ENCODE assay signal across 8 cellular contexts in the genomic region with DNA sequence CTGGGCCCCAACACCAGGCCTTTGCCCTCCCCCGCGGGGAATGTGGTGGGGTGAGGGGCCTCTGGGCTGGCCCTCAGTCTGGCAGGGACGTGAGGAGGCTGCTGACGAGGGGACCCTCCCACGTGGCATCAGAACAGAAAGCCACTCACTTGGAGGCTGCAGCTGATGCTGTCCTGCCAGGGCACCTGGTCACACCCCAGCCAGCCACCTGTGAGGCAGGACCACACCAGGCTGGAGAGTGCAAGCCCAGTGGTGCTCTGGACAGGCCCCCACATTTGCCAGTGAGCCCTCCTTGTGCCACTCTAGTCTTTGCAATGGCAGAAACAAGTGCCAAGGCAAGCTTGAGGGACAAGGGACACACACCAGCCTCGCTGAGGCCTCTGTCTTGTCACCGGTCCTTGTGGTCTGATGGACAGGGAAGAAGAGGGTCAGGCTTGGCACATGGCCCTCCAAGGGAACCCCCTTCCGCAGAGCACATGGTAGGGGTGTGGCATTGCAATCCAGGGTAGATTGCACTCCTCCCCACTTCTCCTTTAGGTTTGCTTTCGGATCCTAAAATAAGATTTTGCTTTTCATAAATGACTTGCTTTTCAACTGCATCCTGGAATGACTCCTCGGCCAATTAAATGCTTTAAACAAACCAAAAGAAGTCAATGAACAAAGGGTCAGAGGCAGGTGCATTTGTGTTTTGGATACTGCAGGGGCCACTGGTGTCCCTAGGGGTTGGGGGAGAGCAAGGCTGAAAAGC. TPM values are rescaled to one million over a fixed set of nuclear protein-coding genes. Genes with fewer than 3 reads are reported as not detected.
DNase-seq lines count a peak whose midpoint lies in the region; ATAC-seq and TF ChIP-seq lines count a peak whose summit lies in the region.

No MANE protein-coding gene starts in this region.

- TF ChIP-seq CTCF in testis (IDR thresholded peaks at IDR 0.05): no peak

- H3K4me1 Mint-ChIP-seq in immature natural killer cell: peaks cover 93 to 96% of the 10 kb centered on the region in 2 donors

- H3K9me3 Mint-ChIP-seq in immature natural killer cell: no peaks in the 10 kb centered on the region

- WGBS in testis, 2 donors: 72 to 79% methylated on average over 6 to 10 of the region's 10 CpGs

- DNase-seq in immature natural killer cell (no peak), NCI-H1694 treated with DMSO at 0.1 percent for 48 hours (lab: John Stamatoyannopoulos, UW) (no peak), testis (no peak), NCI-H1105 treated with DMSO at 0.1 percent for 48 hours (lab: John Stamatoyannopoulos, UW) (no peak)
- no peak for DNase-seq in activated CD4-positive, CD25-positive, alpha-beta regulatory T cell treated with anti-CD3 and anti-CD28 coated beads, Interleukin-2, amount 50 U/mL, for 72 hours

- no peaks in the 10 kb centered on the region for H3K36me3 ChIP-seq in testis (ENCODE audit: low read depth, missing control alignments)

- ATAC-seq in GM18505 (IDR thresholded peaks at IDR 0.05; ENCODE audit: unreplicated experiment) (peak; percentile 48), GM21447 (IDR thresholded peaks at IDR 0.05; ENCODE audit: unreplicated experiment) (peak; percentile 48), HG03571 (IDR thresholded peaks at IDR 0.05; ENCODE audit: unreplicated experiment) (peak; percentile 61)

- H3K4me3 Mint-ChIP-seq in immature natural killer cell: peak overlapping the region in 4 of 5 donors; percentile 29 to 75 (median 65)

- H3K27ac ChIP-seq in testis: no peak overlapping the region

- peaks cover 0 to 4% (median 3%) of the 10 kb centered on the region in 3 donors for H3K36me3 Mint-ChIP-seq in immature natural killer cell

- H3K4me3 ChIP-seq in testis: no peak overlapping the region

- H3K27me3 Mint-ChIP-seq in immature natural killer cell (ENCODE audit: low read depth in 3 of 3): peaks cover 0 to 7% (median 4%) of the 10 kb centered on the region in 3 donors

- no peaks in the 10 kb centered on the region for H3K4me1 ChIP-seq in testis

- TF ChIP-seq POLR2A in GM18505 (IDR thresholded peaks at IDR 0.05; ENCODE audit: borderline replicate concordance, extremely low read depth, insufficient read depth, insufficient read length) (peak; percentile 41), testis (IDR thresholded peaks at IDR 0.05) (no peak)

- peak overlapping the region; percentile 78 to 99 (median 96) for H3K27ac Mint-ChIP-seq in immature natural killer cell

- no peaks in the 10 kb centered on the region for H3K9me3 ChIP-seq in testis

- intact Hi-C loops in testis (cut with DNase I; ENCODE audit: low total_unique reads): no loop called here

- no peaks in the 10 kb centered on the region for H3K27me3 ChIP-seq in testis

RNA-seq across cellular contexts. Expression of gene CCDC88C, which starts 53.7 kb away (rescaled TPM):
- polyA plus RNA-seq in immature natural killer cell: 10 to 100 TPM; 19.5 to 58.2 (median 21.2) TPM
- total RNA-seq in testis: 10 to 100 TPM; 47.4 to 51.3 TPM
- polyA plus RNA-seq in testis (ENCODE audit: insufficient read depth, low read depth, low replicate concordance): 36.5 TPM
